Comparison of ENCODE assay signal across 10 cellular contexts in the genomic region with DNA sequence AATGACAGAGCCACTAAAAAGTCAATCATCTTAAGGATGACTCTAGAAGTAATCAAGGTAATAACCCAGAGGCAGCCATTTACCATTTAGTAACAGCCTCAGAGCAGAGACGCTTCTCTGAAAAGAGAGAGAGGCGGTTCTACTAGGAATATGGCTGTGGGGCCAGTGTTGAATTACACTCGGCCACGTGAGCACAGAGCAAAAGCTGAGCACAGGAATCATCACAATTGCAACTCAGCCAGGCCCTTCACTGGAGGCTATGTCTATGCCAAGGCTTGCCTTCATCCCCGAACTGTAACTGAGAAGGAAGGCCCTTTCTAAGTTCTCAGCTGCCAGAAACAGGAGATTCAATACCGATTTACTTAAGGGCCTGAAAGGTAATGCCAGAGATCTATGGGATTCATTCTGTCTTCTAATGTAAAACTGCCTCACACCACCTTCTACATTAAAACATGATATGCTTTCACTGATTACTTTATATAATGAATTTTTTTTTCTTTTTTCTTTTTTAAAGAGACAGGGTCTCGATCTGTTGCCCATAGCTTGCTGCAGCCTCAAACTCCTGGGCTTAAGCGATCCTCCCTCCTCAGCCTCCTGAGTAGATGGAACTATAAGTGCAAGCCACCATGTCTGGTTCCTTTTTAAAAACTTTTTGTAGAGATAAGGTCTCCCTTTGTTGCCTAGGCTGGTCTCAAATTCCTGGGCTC.
A peak's percentile ranks its signal among the peaks of the same experiment; 100 is the strongest.
DNase-seq lines count a peak whose midpoint lies in the region; ATAC-seq and TF ChIP-seq lines count a peak whose summit lies in the region.
"Had no signal": no experiment of that assay in that cellular context is flagged by ENCODE, and none has a peak within 500 bp of the region (broad histone marks: within the 10 kb centered on the region; RNA-seq: fewer than 3 reads in every experiment).

No MANE protein-coding gene starts in this region.

- no peaks in the 10 kb centered on the region for H3K36me3 ChIP-seq in muscle layer of colon (ENCODE audit: insufficient read depth, low read length)

- no peak overlapping the region for H3K4me3 ChIP-seq in muscle layer of colon (ENCODE audit: low read depth in 1 of 2, low read length in 2 of 2)

- TF ChIP-seq CTCF in 22Rv1 (IDR thresholded peaks at IDR 0.05): no peak

- peak overlapping the region; percentile 61 for H3K27ac ChIP-seq in 22Rv1
- peak overlapping the region; percentile 37 for H3K27ac ChIP-seq in epithelial cell of prostate
- peak overlapping the region; percentile 54 for H3K27ac ChIP-seq in muscle layer of colon (ENCODE audit: low read depth, low read length)
- H3K27ac ChIP-seq: HL-60 had no signal

- H3K9me3 ChIP-seq in muscle layer of colon (ENCODE audit: low read length): no peaks in the 10 kb centered on the region

- no peaks in the 10 kb centered on the region for H3K27me3 ChIP-seq in muscle layer of colon (ENCODE audit: control insufficient read depth in 1 of 2, insufficient read depth in 2 of 2, low read length in 2 of 2)

- peaks cover 9% of the 10 kb centered on the region for H3K4me1 ChIP-seq in muscle layer of colon (ENCODE audit: insufficient read depth, low read length)

- DNase-seq in NCI-H2196 (lab: John Stamatoyannopoulos, UW; ENCODE audit: unreplicated experiment) (peak; percentile 84), epithelial cell of prostate (ENCODE audit: low read depth, low spot score) (no peak), NOMO-1 treated with dmso at 0.1 percent for 144 hours (lab: John Stamatoyannopoulos, UW; ENCODE audit: unreplicated experiment) (no peak)
- no peak for DNase-seq in activated CD4-positive, alpha-beta T cell treated with anti-CD3 and anti-CD28 coated beads for 4 hours
- DNase-seq: natural killer cell had no signal

- no peak for ATAC-seq in HG03135 (IDR thresholded peaks at IDR 0.05; ENCODE audit: unreplicated experiment)
- no peak for ATAC-seq in GM18907 (IDR thresholded peaks at IDR 0.05; ENCODE audit: unreplicated experiment)
- ATAC-seq: natural killer cell had no signal

- no peak overlapping the region for H3K9ac ChIP-seq in muscle layer of colon (ENCODE audit: low read length)
